Comparison of ENCODE assay signal across 1 cellular context in genomic region chr6:109082178-109082577, GRCh38.
TF ChIP-seq lines count a peak whose summit lies in the region.

No MANE protein-coding gene starts in this region.

TF ChIP-seq in GM12878, 131 proteins besides CTCF, POLR2A, EP300 and RAD21:
- TF ChIP-seq E4F1 (IDR thresholded peaks at IDR 0.05; ENCODE audit: borderline replicate concordance, partially characterized antibody) (no peak), CEBPB (IDR thresholded peaks at IDR 0.05; ENCODE audit: borderline replicate concordance in 1 of 2, low read depth in 2 of 2, low read length in 2 of 2) (no peak), BCL3 (IDR thresholded peaks at IDR 0.05; ENCODE audit: borderline replicate concordance, insufficient read depth, low read depth, low read length, poor library complexity, severe bottlenecking) (peak; percentile 34), SMAD1 (IDR thresholded peaks at IDR 0.05; ENCODE audit: low read depth, partially characterized antibody) (no peak)
